Comparison of ENCODE assay signal across 22 cellular contexts in the genomic region with DNA sequence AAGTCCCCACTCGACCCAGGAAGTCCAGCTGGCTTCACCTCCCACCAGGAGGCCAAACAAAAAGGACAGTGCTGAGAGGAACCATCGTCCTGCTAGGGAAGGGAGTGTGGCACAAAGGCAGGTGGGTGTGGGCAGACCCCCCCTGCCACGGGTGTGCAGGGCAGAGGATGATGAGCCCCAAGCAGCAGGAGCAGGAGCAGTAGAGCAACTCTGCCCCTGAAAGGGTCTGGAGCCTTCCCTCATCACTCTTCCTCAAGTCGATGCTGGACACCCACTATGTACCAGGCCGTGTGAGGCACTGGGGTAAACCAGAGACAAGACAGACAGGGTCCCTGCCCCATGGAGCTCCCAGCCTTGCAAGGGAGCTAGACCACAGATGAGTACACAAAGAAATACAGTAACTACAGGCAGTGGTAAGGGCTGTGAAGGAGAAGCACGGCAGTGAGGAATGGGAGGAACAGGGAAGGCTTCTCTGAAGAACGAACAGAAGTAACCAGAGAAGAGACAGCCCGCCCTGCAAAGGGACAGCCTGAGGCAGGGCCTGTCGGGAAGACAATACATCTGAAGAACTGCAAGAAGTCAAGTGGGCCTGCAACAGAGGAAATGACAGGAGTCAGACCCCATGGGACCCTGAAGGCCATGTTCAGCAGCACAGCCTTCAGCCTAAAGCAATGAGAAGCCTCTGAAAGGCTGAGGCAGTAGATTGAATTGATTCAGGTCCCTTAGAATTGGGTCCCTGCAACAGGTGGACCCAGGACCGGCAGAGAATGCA. TPM values are rescaled to one million over a fixed set of nuclear protein-coding genes. Genes with fewer than 3 reads are reported as not detected.
DNase-seq lines count a peak whose midpoint lies in the region; ATAC-seq and TF ChIP-seq lines count a peak whose summit lies in the region.
"Had no signal": no experiment of that assay in that cellular context is flagged by ENCODE, and none has a peak within 500 bp of the region (broad histone marks: within the 10 kb centered on the region; RNA-seq: fewer than 3 reads in every experiment).

No MANE protein-coding gene starts in this region.

- H3K4me1 Mint-ChIP-seq in GM23338: peaks cover 9% of the 10 kb centered on the region; the same call in 1 of the 3 replicates
- H3K4me1 Mint-ChIP-seq in type B pancreatic cell (ENCODE audit: unreplicated experiment): peaks cover 7% of the 10 kb centered on the region
- H3K4me1 Mint-ChIP-seq: B cell had no signal

- H3K9me3 ChIP-seq in esophagus muscularis mucosa: no peaks in the 10 kb centered on the region
- H3K9me3 ChIP-seq: Peyer's patch, SJSA1 had no signal

- H3K79me2 ChIP-seq in GM23338 (replicated peaks; ENCODE audit: insufficient read depth): peaks cover 5% of the 10 kb centered on the region; the same call in 1 of the 2 replicates

- H3K4me3 ChIP-seq in GM23338 (no peak overlapping the region), esophagus muscularis mucosa (no peak overlapping the region)
- H3K4me3 ChIP-seq: Peyer's patch, SJSA1 had no signal

- H3K4me2 ChIP-seq in GM23338: no peak overlapping the region

- TF ChIP-seq CTCF in GM23338 (conservative IDR thresholded peaks at IDR 0.05; ENCODE audit: low read depth in 2 of 2) (no peak), esophagus muscularis mucosa (IDR thresholded peaks at IDR 0.05) (no peak), type B pancreatic cell (conservative IDR thresholded peaks at IDR 0.05) (no peak)

- H3K9me3 Mint-ChIP-seq in GM23338 (peaks cover 2% of the 10 kb centered on the region; the same call in 1 of the 3 replicates), type B pancreatic cell (no peaks in the 10 kb centered on the region)
- H3K9me3 Mint-ChIP-seq: CD4-positive, CD25-positive, alpha-beta regulatory T cell had no signal

- H3K4me3 Mint-ChIP-seq in GM23338 (no peak overlapping the region), type B pancreatic cell (no peak overlapping the region)
- H3K4me3 Mint-ChIP-seq: B cell; CD4-positive, CD25-positive, alpha-beta regulatory T cell had no signal

- WGBS in esophagus muscularis mucosa: 93% methylated on average over 10 of the region's 10 CpGs

- H3K4me1 ChIP-seq in GM23338 (ENCODE audit: insufficient read depth) (no peaks in the 10 kb centered on the region), esophagus muscularis mucosa (peaks cover 2 to 24% (median 21%) of the 10 kb centered on the region in 4 donors)
- H3K4me1 ChIP-seq: Peyer's patch, SJSA1 had no signal

- 0 out of 2 replicates have a peak, but pooled peaks cover 3% of the 10 kb centered on the region for H4K20me1 ChIP-seq in GM23338 (replicated peaks; ENCODE audit: insufficient read depth)

- peak overlapping the region; percentile 90 for H3K27ac Mint-ChIP-seq in GM23338
- H3K27ac Mint-ChIP-seq in type B pancreatic cell: no peak overlapping the region
- H3K27ac Mint-ChIP-seq: B cell had no signal

- peak; percentile 18 for ATAC-seq in Right ventricle myocardium inferior
- no peak for ATAC-seq in GM23338
- ATAC-seq in GM18870 (IDR thresholded peaks at IDR 0.05; ENCODE audit: unreplicated experiment): no peak

- H3F3A ChIP-seq in GM23338 (replicated peaks; ENCODE audit: low read depth): peaks cover 3% of the 10 kb centered on the region; the same call in 1 of the 2 replicates

- H3K27ac ChIP-seq in GM23338 (ENCODE audit: low read depth): no peak overlapping the region
- no peak overlapping the region for H3K27ac ChIP-seq in esophagus muscularis mucosa (replicated peaks in 1 of 4)
- H3K27ac ChIP-seq: HL-60, Peyer's patch, SJSA1 had no signal

- H3K36me3 ChIP-seq in GM23338 (ENCODE audit: insufficient read depth) (no peaks in the 10 kb centered on the region), esophagus muscularis mucosa (no peaks in the 10 kb centered on the region)
- H3K36me3 ChIP-seq: SJSA1 had no signal

- TF ChIP-seq EP300 in esophagus muscularis mucosa (IDR thresholded peaks at IDR 0.05): no peak

- no peak for TF ChIP-seq POLR2A in esophagus muscularis mucosa (IDR thresholded peaks at IDR 0.05; ENCODE audit: low read depth)

- intact Hi-C loops in Right ventricle myocardium inferior (cut with DNase I): no loop called here
- intact Hi-C loops in cardiac septum (cut with DNase I): no loop called here
- intact Hi-C loops in esophagus muscularis mucosa (cut with DNase I): no loop called here

- H3K27me3 ChIP-seq in GM23338 (ENCODE audit: insufficient read depth) (no peaks in the 10 kb centered on the region), esophagus muscularis mucosa (no peaks in the 10 kb centered on the region)
- H3K27me3 ChIP-seq: Peyer's patch, SJSA1 had no signal

- DNase-seq in Right ventricle myocardium inferior (ENCODE audit: missing footprints) (no peak), cardiac septum (ENCODE audit: low spot score) (no peak), GM23338 (ENCODE audit: low spot score) (no peak), esophagus muscularis mucosa (ENCODE audit: extremely low spot score) (peak; percentile 90), type B pancreatic cell (ENCODE audit: extremely low spot score, unreplicated experiment) (peak; percentile 44), HUDEP-2 (lab: John Stamatoyannopoulos, UW; ENCODE audit: unreplicated experiment in 76 of 76) (no peak)
- DNase-seq: CD4-positive, CD25-positive, alpha-beta regulatory T cell; EL; H7; KBM-7; MM.1S; NCI-H1092 treated with DMSO at 0.1 percent for 48 hours; NCI-H146; NCI-H2029; NCI-H2171; NCI-H345; NCI-H524; Peyer's patch had no signal

- no peak overlapping the region for H2AFZ ChIP-seq in GM23338

- H3K9me2 ChIP-seq in GM23338 (ENCODE audit: insufficient read depth): no peaks in the 10 kb centered on the region

- H3K36me3 Mint-ChIP-seq in GM23338 (ENCODE audit: low read depth) (peaks cover 27% of the 10 kb centered on the region), type B pancreatic cell (peaks cover 5% of the 10 kb centered on the region)

- H3K27me3 Mint-ChIP-seq in GM23338 (ENCODE audit: insufficient read depth, low read depth, poor library complexity): peaks cover 2% of the 10 kb centered on the region
- H3K27me3 Mint-ChIP-seq in type B pancreatic cell: no peaks in the 10 kb centered on the region
- H3K27me3 Mint-ChIP-seq: B cell; CD4-positive, CD25-positive, alpha-beta regulatory T cell had no signal

TF ChIP-seq in GM23338, 12 proteins besides CTCF, POLR2A, EP300 and RAD21 (continues in another document):
- TF ChIP-seq STAT1 (IDR thresholded peaks at IDR 0.05; ENCODE audit: unreplicated experiment) (no peak), EZH2phosphoT487 (IDR thresholded peaks at IDR 0.05; ENCODE audit: unreplicated experiment) (no peak), ZNF331 (CRISPR knock-in tag; IDR thresholded peaks at IDR 0.05; ENCODE audit: low read depth) (no peak), CREB1 (CRISPR knock-in tag; IDR thresholded peaks at IDR 0.05; ENCODE audit: low read depth) (no peak), EZH2 (IDR thresholded peaks at IDR 0.05; ENCODE audit: low read depth, unreplicated experiment) (no peak)
- TF ChIP-seq, protein P1, sequence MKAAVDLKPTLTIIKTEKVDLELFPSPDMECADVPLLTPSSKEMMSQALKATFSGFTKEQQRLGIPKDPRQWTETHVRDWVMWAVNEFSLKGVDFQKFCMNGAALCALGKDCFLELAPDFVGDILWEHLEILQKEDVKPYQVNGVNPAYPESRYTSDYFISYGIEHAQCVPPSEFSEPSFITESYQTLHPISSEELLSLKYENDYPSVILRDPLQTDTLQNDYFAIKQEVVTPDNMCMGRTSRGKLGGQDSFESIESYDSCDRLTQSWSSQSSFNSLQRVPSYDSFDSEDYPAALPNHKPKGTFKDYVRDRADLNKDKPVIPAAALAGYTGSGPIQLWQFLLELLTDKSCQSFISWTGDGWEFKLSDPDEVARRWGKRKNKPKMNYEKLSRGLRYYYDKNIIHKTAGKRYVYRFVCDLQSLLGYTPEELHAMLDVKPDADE (IDR thresholded peaks at IDR 0.05): no peak
- TF ChIP-seq, protein P2, sequence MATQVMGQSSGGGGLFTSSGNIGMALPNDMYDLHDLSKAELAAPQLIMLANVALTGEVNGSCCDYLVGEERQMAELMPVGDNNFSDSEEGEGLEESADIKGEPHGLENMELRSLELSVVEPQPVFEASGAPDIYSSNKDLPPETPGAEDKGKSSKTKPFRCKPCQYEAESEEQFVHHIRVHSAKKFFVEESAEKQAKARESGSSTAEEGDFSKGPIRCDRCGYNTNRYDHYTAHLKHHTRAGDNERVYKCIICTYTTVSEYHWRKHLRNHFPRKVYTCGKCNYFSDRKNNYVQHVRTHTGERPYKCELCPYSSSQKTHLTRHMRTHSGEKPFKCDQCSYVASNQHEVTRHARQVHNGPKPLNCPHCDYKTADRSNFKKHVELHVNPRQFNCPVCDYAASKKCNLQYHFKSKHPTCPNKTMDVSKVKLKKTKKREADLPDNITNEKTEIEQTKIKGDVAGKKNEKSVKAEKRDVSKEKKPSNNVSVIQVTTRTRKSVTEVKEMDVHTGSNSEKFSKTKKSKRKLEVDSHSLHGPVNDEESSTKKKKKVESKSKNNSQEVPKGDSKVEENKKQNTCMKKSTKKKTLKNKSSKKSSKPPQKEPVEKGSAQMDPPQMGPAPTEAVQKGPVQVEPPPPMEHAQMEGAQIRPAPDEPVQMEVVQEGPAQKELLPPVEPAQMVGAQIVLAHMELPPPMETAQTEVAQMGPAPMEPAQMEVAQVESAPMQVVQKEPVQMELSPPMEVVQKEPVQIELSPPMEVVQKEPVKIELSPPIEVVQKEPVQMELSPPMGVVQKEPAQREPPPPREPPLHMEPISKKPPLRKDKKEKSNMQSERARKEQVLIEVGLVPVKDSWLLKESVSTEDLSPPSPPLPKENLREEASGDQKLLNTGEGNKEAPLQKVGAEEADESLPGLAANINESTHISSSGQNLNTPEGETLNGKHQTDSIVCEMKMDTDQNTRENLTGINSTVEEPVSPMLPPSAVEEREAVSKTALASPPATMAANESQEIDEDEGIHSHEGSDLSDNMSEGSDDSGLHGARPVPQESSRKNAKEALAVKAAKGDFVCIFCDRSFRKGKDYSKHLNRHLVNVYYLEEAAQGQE (IDR thresholded peaks at IDR 0.05; ENCODE audit: unreplicated experiment): no peak

RNA-seq across cellular contexts. Expression of a gene that starts 11.2 kb away (rescaled TPM):
- total RNA-seq in Right ventricle myocardium inferior: 19.4 TPM
- total RNA-seq in cardiac septum: 18.6 TPM
- 30.1 and 44.7 TPM in 2 replicates for total RNA-seq in GM23338 (2014; rRNA removed; shearing (Covaris generic))
- 42.5 and 44.2 TPM in 2 replicates for polyA plus RNA-seq in GM23338 (2016; fragmentation: Nextera tagmentation; extraction: Ambion mirVana)
- total RNA-seq in esophagus muscularis mucosa: 10 to 100 TPM in 3 of 4 donors, 1 to 10 TPM in 1; 9.6 to 14.2 (median 13.3) TPM
- total RNA-seq in type B pancreatic cell (ENCODE audit: low replicate concordance): 24.1 and 32.9 TPM in 2 replicates

RNA-seq across cellular contexts. Expression of a gene that starts 46.8 kb away (rescaled TPM):
- total RNA-seq in Right ventricle myocardium inferior (10.7 TPM), cardiac septum (20.2 TPM), esophagus muscularis mucosa (10 to 100 TPM; 37.7 to 49.1 (median 43.2) TPM), type B pancreatic cell (ENCODE audit: low replicate concordance) (12.0 and 19.5 TPM in 2 replicates)
- 22.6 and 35.8 TPM in 2 replicates for total RNA-seq in GM23338 (2014; rRNA removed; shearing (Covaris generic))
- 9.5 and 11.2 TPM in 2 replicates for polyA plus RNA-seq in GM23338 (2016; fragmentation: Nextera tagmentation; extraction: Ambion mirVana)

Comparison
In these comparisons a context has a peak if more than half of its experiments do, and no peak if none do; other contexts are left out.
1. DNase-seq: peak in esophagus muscularis mucosa (single experiment) and type B pancreatic cell (single experiment); none in Right ventricle myocardium inferior (single experiment), cardiac septum (single experiment), GM23338 (single experiment) and HUDEP-2 (0 of 76).